ENCODE assay signal across 26 cellular contexts in the genomic region with DNA sequence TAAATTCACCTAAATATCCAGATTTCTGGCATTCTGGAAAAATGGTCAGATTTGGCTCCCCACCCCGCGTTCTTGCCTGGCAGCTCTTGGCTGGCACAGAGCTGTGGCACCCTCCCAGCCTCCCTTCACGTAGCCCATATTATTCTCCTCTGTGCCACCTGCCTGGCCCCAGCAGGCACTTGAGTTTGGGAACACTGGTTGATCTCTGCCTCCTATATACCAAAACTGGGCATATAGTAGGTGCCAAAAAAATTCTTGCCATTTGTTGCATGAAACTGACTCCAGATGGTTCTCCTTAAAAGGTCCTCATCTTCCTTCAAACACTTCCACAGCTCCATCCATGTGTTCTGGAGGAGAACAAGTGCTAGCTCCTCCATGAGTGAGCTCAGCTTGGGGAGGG.
"Had no signal": no experiment of that assay in that cellular context is flagged by ENCODE, and none has a peak within 500 bp of the region (broad histone marks: within the 10 kb centered on the region; RNA-seq: fewer than 3 reads in every experiment).

No MANE protein-coding gene starts in this region.

- H3K4me3 Mint-ChIP-seq: natural killer cell treated with Interleukin-12 subunit alpha and Interleukin-12 subunit beta and Interleukin-15 and Interleukin-18, amount 100 ng/mL, for 72 hours; nephron progenitor cell; neural crest cell; stimulated activated effector memory CD8-positive, alpha-beta T cell treated with anti-CD3 and anti-CD28 coated beads, Interleukin-12 subunit alpha, Interleukin-12 subunit beta, amount 100 ng/mL, for 72 hours; stimulated activated naive B cell treated with anti-CD40 and anti-IgM and Interleukin-4, amounts not matched to agents 10 μg/mL and 1 μg/mL and 100 μg/mL, for 72 hours; stimulated activated naive CD8-positive, alpha-beta T cell treated with anti-CD3 and anti-CD28 coated beads, Interleukin-15, Interleukin-2, amounts not matched to agents 100 ng/mL and 50 ng/mL, for 24 hours had no signal

- H3K9me3 ChIP-seq: neutrophil, pancreas, psoas muscle, right lobe of liver, sigmoid colon, stomach, thoracic aorta, thyroid gland, tibial nerve, upper lobe of left lung, vagina had no signal

- H3K27ac Mint-ChIP-seq: natural killer cell treated with Interleukin-12 subunit alpha and Interleukin-12 subunit beta and Interleukin-15 and Interleukin-18, amount 100 ng/mL, for 72 hours; nephron progenitor cell; stimulated activated effector memory CD8-positive, alpha-beta T cell treated with anti-CD3 and anti-CD28 coated beads, Interleukin-12 subunit alpha, Interleukin-12 subunit beta, amount 100 ng/mL, for 72 hours; stimulated activated naive B cell treated with anti-CD40 and anti-IgM and Interleukin-4, amounts not matched to agents 10 μg/mL and 1 μg/mL and 100 μg/mL, for 72 hours; stimulated activated naive CD8-positive, alpha-beta T cell treated with anti-CD3 and anti-CD28 coated beads, Interleukin-15, Interleukin-2, amounts not matched to agents 100 ng/mL and 50 ng/mL, for 24 hours had no signal

- H3K36me3 Mint-ChIP-seq: natural killer cell treated with Interleukin-12 subunit alpha and Interleukin-12 subunit beta and Interleukin-15 and Interleukin-18, amount 100 ng/mL, for 72 hours; stimulated activated effector memory CD8-positive, alpha-beta T cell treated with anti-CD3 and anti-CD28 coated beads, Interleukin-12 subunit alpha, Interleukin-12 subunit beta, amount 100 ng/mL, for 72 hours; stimulated activated naive B cell treated with anti-CD40 and anti-IgM and Interleukin-4, amounts not matched to agents 10 μg/mL and 1 μg/mL and 100 μg/mL, for 72 hours had no signal

- H3K27me3 Mint-ChIP-seq: natural killer cell treated with Interleukin-12 subunit alpha and Interleukin-12 subunit beta and Interleukin-15 and Interleukin-18, amount 100 ng/mL, for 72 hours; stimulated activated naive B cell treated with anti-CD40 and anti-IgM and Interleukin-4, amounts not matched to agents 10 μg/mL and 1 μg/mL and 100 μg/mL, for 72 hours; stimulated activated naive CD8-positive, alpha-beta T cell treated with anti-CD3 and anti-CD28 coated beads, Interleukin-15, Interleukin-2, amounts not matched to agents 100 ng/mL and 50 ng/mL, for 24 hours had no signal

- H3K4me1 Mint-ChIP-seq: stimulated activated effector memory CD8-positive, alpha-beta T cell treated with anti-CD3 and anti-CD28 coated beads, Interleukin-12 subunit alpha, Interleukin-12 subunit beta, amount 100 ng/mL, for 72 hours had no signal

- ATAC-seq: natural killer cell treated with Interleukin-12 subunit alpha and Interleukin-12 subunit beta and Interleukin-15 and Interleukin-18, amount 100 ng/mL, for 72 hours; pancreas; psoas muscle; right cardiac atrium; right lobe of liver; stimulated activated effector memory CD8-positive, alpha-beta T cell treated with anti-CD3 and anti-CD28 coated beads, Interleukin-12 subunit alpha, Interleukin-12 subunit beta, amount 100 ng/mL, for 72 hours; stimulated activated naive B cell treated with anti-CD40 and anti-IgM and Interleukin-4, amounts not matched to agents 10 μg/mL and 1 μg/mL and 100 μg/mL, for 72 hours had no signal

- DNase-seq: nephron progenitor cell; nucleus accumbens; pancreas; psoas muscle; right cardiac atrium; right lobe of liver; sigmoid colon; small intestine; stimulated activated CD4-positive, alpha-beta T cell treated with anti-CD3 and anti-CD28 coated beads, Interleukin-15, amount 100 ng/mL, for 24 hours; stimulated activated CD4-positive, alpha-beta T cell treated with anti-CD3 and anti-CD28 coated beads, Interleukin-2, amount 100 ng/mL, for 24 hours; stimulated activated CD4-positive, alpha-beta T cell treated with anti-CD3 and anti-CD28 coated beads, Interleukin-2, amount 100 ng/mL, for 48 hours; stimulated activated CD4-positive, alpha-beta T cell treated with anti-CD3 and anti-CD28 coated beads, Interleukin-4, amount 100 ng/mL, for 24 hours; stimulated activated naive B cell treated with anti-CD40 and anti-IgM and Interleukin-4, amounts not matched to agents 10 μg/mL and 1 μg/mL and 100 μg/mL, for 72 hours; stimulated activated naive CD4-positive, alpha-beta T cell treated with Interleukin-2 at 50 U/mL for 16 hours; stomach; thyroid gland; trophoblast cell; upper lobe of left lung had no signal
